1 cellular context compared by ENCODE assay signal in the genomic region with DNA sequence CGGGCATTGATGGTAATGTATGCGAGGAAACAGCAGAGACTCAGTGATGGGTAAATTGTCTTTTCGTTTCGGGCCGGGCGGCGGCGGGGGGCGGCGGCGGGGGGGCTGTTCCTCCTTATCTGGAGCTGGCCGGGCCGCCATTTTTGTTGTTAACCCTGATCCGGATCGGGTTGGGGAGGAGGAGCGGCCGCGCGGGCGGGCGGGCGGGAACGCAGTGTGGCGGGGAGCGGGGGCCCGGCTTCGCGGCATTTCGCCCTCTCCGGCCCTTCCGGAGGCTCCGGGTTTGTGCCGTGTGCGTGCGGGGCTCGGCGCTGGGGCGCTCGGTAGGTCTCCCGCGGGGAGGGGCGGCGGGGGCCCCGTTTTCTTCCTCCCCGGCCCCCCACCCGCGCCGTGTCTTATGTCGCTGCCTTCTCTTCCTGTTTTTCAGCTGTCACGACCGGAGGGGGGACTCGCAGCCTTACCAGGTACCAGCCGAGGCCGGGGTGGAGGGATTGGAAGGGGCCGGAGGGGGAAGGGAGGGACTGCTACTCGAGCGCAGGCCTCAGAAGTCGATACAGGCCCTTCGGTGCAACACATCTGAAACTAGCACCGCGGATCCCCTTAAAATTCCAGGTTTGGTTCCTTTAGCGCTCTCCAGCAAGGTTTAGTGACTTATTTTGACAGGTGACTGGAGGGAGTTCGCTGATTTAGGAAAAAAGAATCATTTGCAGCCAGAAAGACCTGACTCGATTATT.
TF ChIP-seq lines count a peak whose summit lies in the region.

No MANE protein-coding gene starts in this region.

TF ChIP-seq in K562, 482 proteins besides CTCF, POLR2A, EP300 and RAD21 (continued from another document and continues in another):
- TF ChIP-seq, protein P1, sequence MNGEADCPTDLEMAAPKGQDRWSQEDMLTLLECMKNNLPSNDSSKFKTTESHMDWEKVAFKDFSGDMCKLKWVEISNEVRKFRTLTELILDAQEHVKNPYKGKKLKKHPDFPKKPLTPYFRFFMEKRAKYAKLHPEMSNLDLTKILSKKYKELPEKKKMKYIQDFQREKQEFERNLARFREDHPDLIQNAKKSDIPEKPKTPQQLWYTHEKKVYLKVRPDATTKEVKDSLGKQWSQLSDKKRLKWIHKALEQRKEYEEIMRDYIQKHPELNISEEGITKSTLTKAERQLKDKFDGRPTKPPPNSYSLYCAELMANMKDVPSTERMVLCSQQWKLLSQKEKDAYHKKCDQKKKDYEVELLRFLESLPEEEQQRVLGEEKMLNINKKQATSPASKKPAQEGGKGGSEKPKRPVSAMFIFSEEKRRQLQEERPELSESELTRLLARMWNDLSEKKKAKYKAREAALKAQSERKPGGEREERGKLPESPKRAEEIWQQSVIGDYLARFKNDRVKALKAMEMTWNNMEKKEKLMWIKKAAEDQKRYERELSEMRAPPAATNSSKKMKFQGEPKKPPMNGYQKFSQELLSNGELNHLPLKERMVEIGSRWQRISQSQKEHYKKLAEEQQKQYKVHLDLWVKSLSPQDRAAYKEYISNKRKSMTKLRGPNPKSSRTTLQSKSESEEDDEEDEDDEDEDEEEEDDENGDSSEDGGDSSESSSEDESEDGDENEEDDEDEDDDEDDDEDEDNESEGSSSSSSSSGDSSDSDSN (IDR thresholded peaks at IDR 0.05; ENCODE audit: borderline replicate concordance in 1 of 2, low read depth in 2 of 2, low read length in 2 of 2) = 0 out of 4 replicates have a peak, but pooled peaks of 1 of the 2 experiments have one; percentile 60
- TF ChIP-seq MNT (conservative IDR thresholded peaks at IDR 0.05) (peak in 1 of 2 experiments; percentile 47; a peak in 1 of 4 replicates), PHF8 (IDR thresholded peaks at IDR 0.05; ENCODE audit: borderline replicate concordance, low read length) (peak; percentile 68), ZZZ3 (IDR thresholded peaks at IDR 0.05) (peak; percentile 78), ZNF184 (CRISPR knock-in tag; IDR thresholded peaks at IDR 0.05) (no peak), ZC3H8 (IDR thresholded peaks at IDR 0.05) (no peak), HDGF (IDR thresholded peaks at IDR 0.05) (0 out of 2 replicates have a peak, but pooled peaks have one; percentile 36), STAT5A (IDR thresholded peaks at IDR 0.05; ENCODE audit: borderline replicate concordance, low read length) (no peak), ZNF764 (CRISPR knock-in tag; IDR thresholded peaks at IDR 0.05; ENCODE audit: low read depth) (no peak), ZBED1 (IDR thresholded peaks at IDR 0.05) (peak; percentile 77; the same call in 1 of the 2 replicates), KLF1 (tag; IDR thresholded peaks at IDR 0.05) (no peak), ZNF212 (CRISPR knock-in tag; IDR thresholded peaks at IDR 0.05) (no peak), YY1 (IDR thresholded peaks at IDR 0.05; ENCODE audit: borderline replicate concordance in 1 of 3, control insufficient read depth in 1 of 3, extremely low read depth in 1 of 3, insufficient read depth in 3 of 3, insufficient read length in 1 of 3, insufficient replicate concordance in 2 of 3, low read depth in 1 of 3, low read length in 2 of 3) (peak; percentile 18 to 85 (median 19)), MLLT1 (IDR thresholded peaks at IDR 0.05) (peak in 1 of 2 experiments; percentile 68; a peak in 1 of 4 replicates), SRSF9 (IDR thresholded peaks at IDR 0.05; ENCODE audit: borderline replicate concordance, low read depth, low read length) (no peak), CCNT2 (IDR thresholded peaks at IDR 0.05; ENCODE audit: borderline replicate concordance, extremely low read depth, insufficient read length, low read depth, low read length) (peak; percentile 22), ZBTB1 (CRISPR knock-in tag; IDR thresholded peaks at IDR 0.05; ENCODE audit: borderline replicate concordance, low read depth) (0 out of 2 replicates have a peak, but pooled peaks have one; percentile 23), ZNF561 (CRISPR knock-in tag; conservative IDR thresholded peaks at IDR 0.05) (no peak), EP400 (IDR thresholded peaks at IDR 0.05) (peak; percentile 64), NELFE (IDR thresholded peaks at IDR 0.05; ENCODE audit: insufficient read depth, insufficient read length) (no peak), FOXJ3 (CRISPR knock-in tag; IDR thresholded peaks at IDR 0.05) (0 out of 2 replicates have a peak, but pooled peaks have one; percentile 36)
- TF ChIP-seq, protein P2, sequence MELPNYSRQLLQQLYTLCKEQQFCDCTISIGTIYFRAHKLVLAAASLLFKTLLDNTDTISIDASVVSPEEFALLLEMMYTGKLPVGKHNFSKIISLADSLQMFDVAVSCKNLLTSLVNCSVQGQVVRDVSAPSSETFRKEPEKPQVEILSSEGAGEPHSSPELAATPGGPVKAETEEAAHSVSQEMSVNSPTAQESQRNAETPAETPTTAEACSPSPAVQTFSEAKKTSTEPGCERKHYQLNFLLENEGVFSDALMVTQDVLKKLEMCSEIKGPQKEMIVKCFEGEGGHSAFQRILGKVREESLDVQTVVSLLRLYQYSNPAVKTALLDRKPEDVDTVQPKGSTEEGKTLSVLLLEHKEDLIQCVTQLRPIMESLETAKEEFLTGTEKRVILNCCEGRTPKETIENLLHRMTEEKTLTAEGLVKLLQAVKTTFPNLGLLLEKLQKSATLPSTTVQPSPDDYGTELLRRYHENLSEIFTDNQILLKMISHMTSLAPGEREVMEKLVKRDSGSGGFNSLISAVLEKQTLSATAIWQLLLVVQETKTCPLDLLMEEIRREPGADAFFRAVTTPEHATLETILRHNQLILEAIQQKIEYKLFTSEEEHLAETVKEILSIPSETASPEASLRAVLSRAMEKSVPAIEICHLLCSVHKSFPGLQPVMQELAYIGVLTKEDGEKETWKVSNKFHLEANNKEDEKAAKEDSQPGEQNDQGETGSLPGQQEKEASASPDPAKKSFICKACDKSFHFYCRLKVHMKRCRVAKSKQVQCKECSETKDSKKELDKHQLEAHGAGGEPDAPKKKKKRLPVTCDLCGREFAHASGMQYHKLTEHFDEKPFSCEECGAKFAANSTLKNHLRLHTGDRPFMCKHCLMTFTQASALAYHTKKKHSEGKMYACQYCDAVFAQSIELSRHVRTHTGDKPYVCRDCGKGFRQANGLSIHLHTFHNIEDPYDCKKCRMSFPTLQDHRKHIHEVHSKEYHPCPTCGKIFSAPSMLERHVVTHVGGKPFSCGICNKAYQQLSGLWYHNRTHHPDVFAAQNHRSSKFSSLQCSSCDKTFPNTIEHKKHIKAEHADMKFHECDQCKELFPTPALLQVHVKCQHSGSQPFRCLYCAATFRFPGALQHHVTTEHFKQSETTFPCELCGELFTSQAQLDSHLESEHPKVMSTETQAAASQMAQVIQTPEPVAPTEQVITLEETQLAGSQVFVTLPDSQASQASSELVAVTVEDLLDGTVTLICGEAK (IDR thresholded peaks at IDR 0.05) = 0 out of 2 replicates have a peak, but pooled peaks have one; percentile 41
- TF ChIP-seq, protein P2 (CRISPR knock-in tag; IDR thresholded peaks at IDR 0.05) = no peak
- TF ChIP-seq, protein P3, sequence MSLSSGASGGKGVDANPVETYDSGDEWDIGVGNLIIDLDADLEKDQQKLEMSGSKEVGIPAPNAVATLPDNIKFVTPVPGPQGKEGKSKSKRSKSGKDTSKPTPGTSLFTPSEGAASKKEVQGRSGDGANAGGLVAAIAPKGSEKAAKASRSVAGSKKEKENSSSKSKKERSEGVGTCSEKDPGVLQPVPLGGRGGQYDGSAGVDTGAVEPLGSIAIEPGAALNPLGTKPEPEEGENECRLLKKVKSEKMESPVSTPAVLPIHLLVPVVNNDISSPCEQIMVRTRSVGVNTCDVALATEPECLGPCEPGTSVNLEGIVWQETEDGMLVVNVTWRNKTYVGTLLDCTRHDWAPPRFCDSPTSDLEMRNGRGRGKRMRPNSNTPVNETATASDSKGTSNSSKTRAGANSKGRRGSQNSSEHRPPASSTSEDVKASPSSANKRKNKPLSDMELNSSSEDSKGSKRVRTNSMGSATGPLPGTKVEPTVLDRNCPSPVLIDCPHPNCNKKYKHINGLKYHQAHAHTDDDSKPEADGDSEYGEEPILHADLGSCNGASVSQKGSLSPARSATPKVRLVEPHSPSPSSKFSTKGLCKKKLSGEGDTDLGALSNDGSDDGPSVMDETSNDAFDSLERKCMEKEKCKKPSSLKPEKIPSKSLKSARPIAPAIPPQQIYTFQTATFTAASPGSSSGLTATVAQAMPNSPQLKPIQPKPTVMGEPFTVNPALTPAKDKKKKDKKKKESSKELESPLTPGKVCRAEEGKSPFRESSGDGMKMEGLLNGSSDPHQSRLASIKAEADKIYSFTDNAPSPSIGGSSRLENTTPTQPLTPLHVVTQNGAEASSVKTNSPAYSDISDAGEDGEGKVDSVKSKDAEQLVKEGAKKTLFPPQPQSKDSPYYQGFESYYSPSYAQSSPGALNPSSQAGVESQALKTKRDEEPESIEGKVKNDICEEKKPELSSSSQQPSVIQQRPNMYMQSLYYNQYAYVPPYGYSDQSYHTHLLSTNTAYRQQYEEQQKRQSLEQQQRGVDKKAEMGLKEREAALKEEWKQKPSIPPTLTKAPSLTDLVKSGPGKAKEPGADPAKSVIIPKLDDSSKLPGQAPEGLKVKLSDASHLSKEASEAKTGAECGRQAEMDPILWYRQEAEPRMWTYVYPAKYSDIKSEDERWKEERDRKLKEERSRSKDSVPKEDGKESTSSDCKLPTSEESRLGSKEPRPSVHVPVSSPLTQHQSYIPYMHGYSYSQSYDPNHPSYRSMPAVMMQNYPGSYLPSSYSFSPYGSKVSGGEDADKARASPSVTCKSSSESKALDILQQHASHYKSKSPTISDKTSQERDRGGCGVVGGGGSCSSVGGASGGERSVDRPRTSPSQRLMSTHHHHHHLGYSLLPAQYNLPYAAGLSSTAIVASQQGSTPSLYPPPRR (CRISPR knock-in tag; IDR thresholded peaks at IDR 0.05; ENCODE audit: borderline replicate concordance) = no peak
- TF ChIP-seq, protein P4, sequence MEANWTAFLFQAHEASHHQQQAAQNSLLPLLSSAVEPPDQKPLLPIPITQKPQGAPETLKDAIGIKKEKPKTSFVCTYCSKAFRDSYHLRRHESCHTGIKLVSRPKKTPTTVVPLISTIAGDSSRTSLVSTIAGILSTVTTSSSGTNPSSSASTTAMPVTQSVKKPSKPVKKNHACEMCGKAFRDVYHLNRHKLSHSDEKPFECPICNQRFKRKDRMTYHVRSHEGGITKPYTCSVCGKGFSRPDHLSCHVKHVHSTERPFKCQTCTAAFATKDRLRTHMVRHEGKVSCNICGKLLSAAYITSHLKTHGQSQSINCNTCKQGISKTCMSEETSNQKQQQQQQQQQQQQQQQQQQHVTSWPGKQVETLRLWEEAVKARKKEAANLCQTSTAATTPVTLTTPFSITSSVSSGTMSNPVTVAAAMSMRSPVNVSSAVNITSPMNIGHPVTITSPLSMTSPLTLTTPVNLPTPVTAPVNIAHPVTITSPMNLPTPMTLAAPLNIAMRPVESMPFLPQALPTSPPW (CRISPR knock-in tag; IDR thresholded peaks at IDR 0.05) = peak; percentile 92
- TF ChIP-seq, protein P5, sequence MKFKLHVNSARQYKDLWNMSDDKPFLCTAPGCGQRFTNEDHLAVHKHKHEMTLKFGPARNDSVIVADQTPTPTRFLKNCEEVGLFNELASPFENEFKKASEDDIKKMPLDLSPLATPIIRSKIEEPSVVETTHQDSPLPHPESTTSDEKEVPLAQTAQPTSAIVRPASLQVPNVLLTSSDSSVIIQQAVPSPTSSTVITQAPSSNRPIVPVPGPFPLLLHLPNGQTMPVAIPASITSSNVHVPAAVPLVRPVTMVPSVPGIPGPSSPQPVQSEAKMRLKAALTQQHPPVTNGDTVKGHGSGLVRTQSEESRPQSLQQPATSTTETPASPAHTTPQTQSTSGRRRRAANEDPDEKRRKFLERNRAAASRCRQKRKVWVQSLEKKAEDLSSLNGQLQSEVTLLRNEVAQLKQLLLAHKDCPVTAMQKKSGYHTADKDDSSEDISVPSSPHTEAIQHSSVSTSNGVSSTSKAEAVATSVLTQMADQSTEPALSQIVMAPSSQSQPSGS (CRISPR knock-in tag; IDR thresholded peaks at IDR 0.05) = 0 out of 2 replicates have a peak, but pooled peaks have one; percentile 45
